In genomic region chr12:50930477-50930876, GRCh38 we compare ENCODE assay signal across 11 cellular contexts. TPM values are rescaled to one million over a fixed set of nuclear protein-coding genes. Genes with fewer than 3 reads are reported as not detected.
DNase-seq lines count a peak whose midpoint lies in the region; FAIRE-seq and TF ChIP-seq lines count a peak whose summit lies in the region.
"Not testable (repeated sequence)": the region's sequence is repeated elsewhere in the genome, so short reads cannot be mapped to it uniquely, and the experiment has no call there.
"Had no signal": no experiment of that assay in that cellular context is flagged by ENCODE, and none has a peak within 500 bp of the region (broad histone marks: within the 10 kb centered on the region; RNA-seq: fewer than 3 reads in every experiment).

No MANE protein-coding gene starts in this region.

- peak overlapping the region; percentile 54 for H3K4me2 ChIP-seq in Loucy (ENCODE audit: low read depth, low read length, poor library complexity, severe bottlenecking)
- H3K4me2 ChIP-seq in H1 (ENCODE audit: insufficient read depth in 1 of 2, low read depth in 2 of 2, low read length in 2 of 2); hepatocyte; mesenchymal stem cell (ENCODE audit: low read length, poor library complexity, severe bottlenecking): not testable (repeated sequence)

- not testable (repeated sequence) for H2BK12ac ChIP-seq in H1 (ENCODE audit: low read depth, low read length); mesenchymal stem cell (ENCODE audit: low read length in 2 of 2)

- not testable (repeated sequence) for H3K27ac ChIP-seq in H1 (ENCODE audit: low read depth, low read length); mesenchymal stem cell (ENCODE audit: low read length, poor library complexity, severe bottlenecking)
- H3K27ac ChIP-seq in hepatocyte = peak overlapping the region; percentile 94
- peak overlapping the region in 4 of 5 donors; percentile 14 to 58 (median 32) for H3K27ac ChIP-seq in stomach

- H3K79me2 ChIP-seq in Loucy (ENCODE audit: insufficient read depth, low read length) (peaks cover 63% of the 10 kb centered on the region), H1 (ENCODE audit: control insufficient read depth in 1 of 2, insufficient read depth in 2 of 2, low read length in 2 of 2) (peaks cover 0 to 16% of the 10 kb centered on the region in 2 experiments; a peak in 2 of 4 replicates), hepatocyte (peaks cover 43% of the 10 kb centered on the region)

- CTCF ChIA-PET in activated CD4-positive, alpha-beta memory T cell treated with anti-CD3 and anti-CD28 coated beads for 36 hours (lab: Charles Lee) = not testable (repeated sequence)
- CTCF ChIA-PET in H1 (lab: Charles Lee; ENCODE audit: partially characterized antibody) = interaction anchor here (0.6 to 1.8 kb wide), 6 partner anchors 9 to 1472 kb away, joined by 3 to 5 read pairs (median 3); no protein-coding TSS in a partner anchor

- not testable (repeated sequence) for H3K9ac ChIP-seq in Loucy (ENCODE audit: low read depth, low read length, poor library complexity, severe bottlenecking); H1 (replicated peaks in 1 of 4; ENCODE audit: extremely low read depth in 1 of 4, low read depth in 3 of 4, low read length in 3 of 4); mesenchymal stem cell (ENCODE audit: low read length)

- H3K9me2 ChIP-seq in Loucy (replicated peaks; ENCODE audit: low read depth, low read length); hepatocyte (replicated peaks; ENCODE audit: insufficient read depth): not testable (repeated sequence)

- H4K91ac ChIP-seq in H1 (replicated peaks; ENCODE audit: insufficient read length, low read length); mesenchymal stem cell (ENCODE audit: low read length): not testable (repeated sequence)

- H3K27me3 ChIP-seq in Loucy (ENCODE audit: insufficient read depth, low read length, poor library complexity, severe bottlenecking); H1 (replicated peaks in 1 of 4; ENCODE audit: control insufficient read depth in 3 of 4, extremely low read depth in 1 of 4, insufficient read depth in 3 of 4, low read length in 3 of 4); hepatocyte; mesenchymal stem cell (ENCODE audit: control insufficient read depth in 1 of 2, insufficient read depth in 1 of 2, low read length in 2 of 2); stomach: not testable (repeated sequence)

- H3K56ac ChIP-seq in H1 (replicated peaks; ENCODE audit: insufficient read length, low read depth, low read length) = not testable (repeated sequence)

- H2AFZ ChIP-seq in Loucy (ENCODE audit: low read length); H1 (ENCODE audit: low read length); hepatocyte; mesenchymal stem cell (ENCODE audit: low read depth, low read length): not testable (repeated sequence)

- H2BK20ac ChIP-seq in H1 (ENCODE audit: low read length) = 0 out of 2 replicates have a peak overlapping the region, but pooled peaks have one; percentile 49

- H3K18ac ChIP-seq in H1 (ENCODE audit: extremely low read depth, low read length); mesenchymal stem cell (ENCODE audit: low read depth in 1 of 2, low read length in 2 of 2): not testable (repeated sequence)

- not testable (repeated sequence) for H3K27me3 Mint-ChIP-seq in activated CD4-positive, alpha-beta memory T cell treated with anti-CD3 and anti-CD28 coated beads for 36 hours

- H2BK5ac ChIP-seq in H1 (ENCODE audit: low read depth, low read length); mesenchymal stem cell (ENCODE audit: low read depth, low read length, poor library complexity, severe bottlenecking): not testable (repeated sequence)

- POLR2A ChIA-PET in activated CD4-positive, alpha-beta memory T cell treated with anti-CD3 and anti-CD28 coated beads for 36 hours (lab: Charles Lee) = interaction anchor here (1.3 kb wide), 1 partner anchor 49 kb away, joined by 3 read pairs; no protein-coding TSS in a partner anchor
- POLR2A ChIA-PET in H1 (lab: Charles Lee; ENCODE audit: partially characterized antibody) = not testable (repeated sequence)

- intact Hi-C loops in activated CD4-positive, alpha-beta memory T cell treated with anti-CD3 and anti-CD28 coated beads for 36 hours (cut with micrococcal nuclease) = loop anchor here (5.0 kb wide), 1 partner anchor 97 kb away; the partner anchor contains the start of gene SLC11A2
- intact Hi-C loops in stomach (cut with DNase I; ENCODE audit: low total_unique reads) = not testable (repeated sequence)

- H3K9me3 ChIP-seq in Loucy (ENCODE audit: insufficient read depth, low read depth, low read length); H1 (ENCODE audit: insufficient read depth in 2 of 2, low read depth in 1 of 2, low read length in 1 of 2); hepatocyte (ENCODE audit: low read depth); mesenchymal stem cell (ENCODE audit: control insufficient read depth, low read length); stomach: not testable (repeated sequence)

- TF ChIP-seq POLR2A in H1 (IDR thresholded peaks at IDR 0.05; ENCODE audit: control extremely low read depth in 1 of 2, low read depth in 2 of 2, low read length in 2 of 2); stomach (IDR thresholded peaks at IDR 0.05): not testable (repeated sequence)

- H3K4me1 Mint-ChIP-seq in activated CD4-positive, alpha-beta memory T cell treated with anti-CD3 and anti-CD28 coated beads for 36 hours (ENCODE audit: low read depth) = peaks cover 11% of the 10 kb centered on the region

- not testable (repeated sequence) for H3K4me3 Mint-ChIP-seq in activated CD4-positive, alpha-beta memory T cell treated with anti-CD3 and anti-CD28 coated beads for 36 hours

- not testable (repeated sequence) for H2AK5ac ChIP-seq in H1 (ENCODE audit: low read depth, low read length); mesenchymal stem cell (ENCODE audit: low read length, severe bottlenecking)

- H3K23ac ChIP-seq in H1 (ENCODE audit: insufficient read length); mesenchymal stem cell (ENCODE audit: low read length in 2 of 2): not testable (repeated sequence)

- not testable (repeated sequence) for H3K36me3 ChIP-seq in Loucy (ENCODE audit: insufficient read depth, low read length); H1 (ENCODE audit: control insufficient read depth in 2 of 4, insufficient read depth in 4 of 4, low read length in 3 of 4); hepatocyte (replicated peaks; ENCODE audit: insufficient read depth, low read depth)
- H3K36me3 ChIP-seq in mesenchymal stem cell (ENCODE audit: control insufficient read depth in 1 of 2, insufficient read depth in 2 of 2, low read depth in 1 of 2, low read length in 2 of 2) (peaks cover 0 to 31% of the 10 kb centered on the region in 2 experiments), stomach (peaks cover 12 to 45% (median 38%) of the 10 kb centered on the region in 4 donors)

- not testable (repeated sequence) for H3K36me3 Mint-ChIP-seq in activated CD4-positive, alpha-beta memory T cell treated with anti-CD3 and anti-CD28 coated beads for 36 hours

- H2BK120ac ChIP-seq in H1 (replicated peaks; ENCODE audit: low read depth, low read length); mesenchymal stem cell (ENCODE audit: low read depth, low read length): not testable (repeated sequence)

- H2BK15ac ChIP-seq in H1 (ENCODE audit: low read length); mesenchymal stem cell (ENCODE audit: low read depth, poor library complexity, severe bottlenecking): not testable (repeated sequence)

- not testable (repeated sequence) for H3K27ac Mint-ChIP-seq in activated CD4-positive, alpha-beta memory T cell treated with anti-CD3 and anti-CD28 coated beads for 36 hours

- not testable (repeated sequence) for H4K8ac ChIP-seq in H1 (ENCODE audit: extremely low read depth, insufficient read depth, low read length)
- peak overlapping the region; percentile 43 for H4K8ac ChIP-seq in mesenchymal stem cell (ENCODE audit: low read length)

- H3K23me2 ChIP-seq in H1 (ENCODE audit: low read depth, low read length) = not testable (repeated sequence)

- H3K79me1 ChIP-seq in H1 (ENCODE audit: low read depth, low read length); mesenchymal stem cell (replicated peaks; ENCODE audit: low read length, poor library complexity, severe bottlenecking): not testable (repeated sequence)

- H3K4me1 ChIP-seq in Loucy (ENCODE audit: insufficient read depth, low read length, poor library complexity, severe bottlenecking) (peaks cover 76% of the 10 kb centered on the region), hepatocyte (ENCODE audit: insufficient read depth) (peaks cover 55% of the 10 kb centered on the region), stomach (peaks cover 48 to 89% (median 73%) of the 10 kb centered on the region in 4 donors)
- not testable (repeated sequence) for H3K4me1 ChIP-seq in H1 (replicated peaks in 1 of 4; ENCODE audit: control insufficient read depth in 3 of 4, insufficient read depth in 4 of 4, low read length in 3 of 4); mesenchymal stem cell (ENCODE audit: control insufficient read depth, insufficient read depth, low read depth, low read length)

- not testable (repeated sequence) for H3K14ac ChIP-seq in H1 (ENCODE audit: insufficient read length); mesenchymal stem cell (ENCODE audit: low read length in 2 of 2)

- H3K9me3 Mint-ChIP-seq in activated CD4-positive, alpha-beta memory T cell treated with anti-CD3 and anti-CD28 coated beads for 36 hours = not testable (repeated sequence)

- not testable (repeated sequence) for H3K4ac ChIP-seq in H1 (replicated peaks; ENCODE audit: insufficient read length, low read depth, low read length); mesenchymal stem cell (ENCODE audit: low read depth in 1 of 2, low read length in 2 of 2)

- FAIRE-seq in H1 (lab: Jason Lieb, UNC) = not testable (repeated sequence)

- H3F3A ChIP-seq in Loucy (ENCODE audit: low read depth) = not testable (repeated sequence)

- 93% methylated on average over 12 of the region's 12 CpGs; no CpG with 5 or more reads in 1 of the 2 experiments for WGBS in H1 (ENCODE audit: extremely low coverage in 1 of 2, insufficient coverage in 1 of 2, insufficient read length in 1 of 2, insufficient replicate concordance in 2 of 2, low coverage in 1 of 2, low lambda C conversion rate in 2 of 2, missing lambda C conversion rate in 1 of 2), 2 experiments
- 93% methylated on average over 12 of the region's 12 CpGs for WGBS in hepatocyte (ENCODE audit: low lambda C conversion rate, missing lambda C conversion rate)
- 96% methylated on average over 11 of the region's 12 CpGs for WGBS in mesenchymal stem cell
- 81 to 87% (median 84%) methylated on average over 12 of the region's 12 CpGs for WGBS in stomach, 5 donors

- TF ChIP-seq RAD21 in H1 (IDR thresholded peaks at IDR 0.05 in 1 of 2, conservative IDR thresholded peaks at IDR 0.05 in 1 of 2; ENCODE audit: low read depth in 2 of 2, low read length in 2 of 2) = not testable (repeated sequence)

- not testable (repeated sequence) for TF ChIP-seq EP300 in H1 (IDR thresholded peaks at IDR 0.05; ENCODE audit: borderline replicate concordance in 1 of 2, low read depth in 2 of 2, low read length in 2 of 2); stomach (IDR thresholded peaks at IDR 0.05)

- peak; percentile 43 for DNase-seq in activated CD4-positive, alpha-beta memory T cell treated with anti-CD3 and anti-CD28 coated beads for 36 hours
- DNase-seq in H1 (ENCODE audit: low read depth in 1 of 2, low spot score in 2 of 2); hepatocyte (ENCODE audit: low spot score); mesenchymal stem cell; stomach: not testable (repeated sequence)
- DNase-seq in renal cortical epithelial cell (ENCODE audit: low read depth) = peak; percentile 81

- H3K4me3 ChIP-seq in Loucy (ENCODE audit: low read length, poor library complexity, severe bottlenecking); H1 (ENCODE audit: extremely low read depth in 1 of 4, insufficient read depth in 2 of 4, low read depth in 3 of 4, low read length in 4 of 4); hepatocyte; mesenchymal stem cell (ENCODE audit: insufficient read depth in 1 of 2, low read depth in 1 of 2, low read length in 2 of 2): not testable (repeated sequence)
- peak overlapping the region in 1 of 4 donors; percentile 85 for H3K4me3 ChIP-seq in stomach

- H4K20me1 ChIP-seq in Loucy (ENCODE audit: insufficient read depth, low read length, poor library complexity, severe bottlenecking) = peaks cover 12% of the 10 kb centered on the region
- not testable (repeated sequence) for H4K20me1 ChIP-seq in H1 (replicated peaks in 1 of 2; ENCODE audit: control insufficient read depth in 1 of 2, insufficient read depth in 2 of 2, low read length in 2 of 2); hepatocyte (ENCODE audit: insufficient read depth, poor library complexity, severe bottlenecking)

- not testable (repeated sequence) for H4K5ac ChIP-seq in H1 (ENCODE audit: insufficient read length, low read depth, low read length)

- TF ChIP-seq CTCF in Loucy (conservative IDR thresholded peaks at IDR 0.05; ENCODE audit: low read length); H1 (IDR thresholded peaks at IDR 0.05; ENCODE audit: control extremely low read depth in 1 of 3, insufficient read depth in 1 of 3, low read depth in 1 of 3, low read length in 3 of 3); hepatocyte (IDR thresholded peaks at IDR 0.05; ENCODE audit: poor library complexity); stomach (IDR thresholded peaks at IDR 0.05): not testable (repeated sequence)

RNA-seq across cellular contexts. Expression of gene HIGD1C, which starts 21.9 kb away (rescaled TPM):
- not detected for total RNA-seq in activated CD4-positive, alpha-beta memory T cell treated with anti-CD3 and anti-CD28 coated beads for 36 hours
- total RNA-seq in H1 (2021; fragmentation: NEBNext Ultra II Directional; extraction: Animal tissue kit (Norgen Biotek cat#: 25700)) = not detected in 2 replicates
- polyA plus RNA-seq in H1 (2011; rRNA removed) (not detected in 2 replicates), hepatocyte (not detected in 2 replicates), stomach (not detected)
- not detected for polyA plus RNA-seq in H1 (2011; cell fraction: cytosol; rRNA removed)
- not detected for polyA plus RNA-seq in H1 (2011; cell fraction: nucleus; rRNA removed)
- not detected in 4 replicates for polyA plus RNA-seq in H1 (2012, experiment 1 of 2)
- polyA plus RNA-seq in H1 (2012, experiment 2 of 2) = not detected
- not detected for polyA plus RNA-seq in H1 (2013, experiment 1 of 2)
- polyA plus RNA-seq in H1 (2013, experiment 2 of 2) = not detected
- polyA minus RNA-seq in H1 (2011; rRNA and poly(A)+ RNA removed) = not detected in 2 replicates
- polyA minus RNA-seq in H1 (2011; cell fraction: cytosol; rRNA and poly(A)+ RNA removed) = not detected
- not detected for polyA minus RNA-seq in H1 (2011; cell fraction: nucleus; rRNA and poly(A)+ RNA removed)
- total RNA-seq in hepatocyte (not detected in 2 replicates), renal cortical epithelial cell (not detected in 2 replicates), stomach (not detected)
- polyA plus RNA-seq in mesenchymal stem cell (2013, experiment 1 of 2) = not detected
- not detected for polyA plus RNA-seq in mesenchymal stem cell (2013, experiment 2 of 2)
- total RNA-seq: CD4-positive, alpha-beta memory T cell; HT-29 had no signal
- polyA plus RNA-seq: A549; AG04450; CD4-positive, alpha-beta memory T cell had no signal
